31 cellular contexts compared by ENCODE assay signal in genomic region chr18:23400918-23401317, GRCh38. TPM values are rescaled to one million over a fixed set of nuclear protein-coding genes. Genes with fewer than 3 reads are reported as not detected.
DNase-seq lines count a peak whose midpoint lies in the region; ATAC-seq, FAIRE-seq and TF ChIP-seq lines count a peak whose summit lies in the region.
"Had no signal": no experiment of that assay in that cellular context is flagged by ENCODE, and none has a peak within 500 bp of the region (broad histone marks: within the 10 kb centered on the region; RNA-seq: fewer than 3 reads in every experiment).

No MANE protein-coding gene starts in this region.

- peaks cover 11% of the 10 kb centered on the region for H3K36me3 Mint-ChIP-seq in endothelial cell (ENCODE audit: low read depth, unreplicated experiment)
- H3K36me3 Mint-ChIP-seq in neural progenitor cell: peaks cover 9% of the 10 kb centered on the region

- H3K4me3 Mint-ChIP-seq in endothelial cell (ENCODE audit: unreplicated experiment) (no peak overlapping the region), neural progenitor cell (no peak overlapping the region)
- H3K4me3 Mint-ChIP-seq: activated CD4-positive, alpha-beta T cell treated with anti-CD3 and anti-CD28 coated beads for 36 hours; activated CD8-positive, alpha-beta T cell treated with anti-CD3 and anti-CD28 coated beads for 36 hours; activated T-helper 1 cell treated with anti-CD3 and anti-CD28 coated beads, Interleukin-12 subunit alpha, Interleukin-12 subunit beta, Interleukin-2, Interleukin-4 antibody, amounts not matched to agents 30 ng/mL and 10 ng/mL and 1 ng/mL, durations not matched to agents 14 hours and 24 hours and 36 hours; brain; CD8-positive, alpha-beta T cell; T-helper 2 cell treated with Interferon-gamma antibody and Interleukin-4, amounts not matched to agents 5 μg/mL and 100 μg/mL, for 36 hours had no signal

- TF ChIP-seq POLR2A in HepG2 (IDR thresholded peaks at IDR 0.05; ENCODE audit: insufficient read depth in 1 of 2, low read depth in 2 of 2, low read length in 2 of 2) (no peak), right lobe of liver (IDR thresholded peaks at IDR 0.05) (no peak)

- peaks cover 15% of the 10 kb centered on the region for H3K4me1 Mint-ChIP-seq in endothelial cell (ENCODE audit: unreplicated experiment)
- peaks cover 35% of the 10 kb centered on the region for H3K4me1 Mint-ChIP-seq in neural progenitor cell

- peaks cover 8% of the 10 kb centered on the region for H3K27me3 Mint-ChIP-seq in endothelial cell (ENCODE audit: unreplicated experiment)
- peaks cover 2% of the 10 kb centered on the region for H3K27me3 Mint-ChIP-seq in neural progenitor cell (ENCODE audit: insufficient read depth, low read depth)
- H3K27me3 Mint-ChIP-seq: activated CD4-positive, alpha-beta T cell treated with anti-CD3 and anti-CD28 coated beads for 36 hours; activated CD8-positive, alpha-beta T cell treated with anti-CD3 and anti-CD28 coated beads for 36 hours; brain had no signal

- POLR2A ChIA-PET in HepG2 (lab: Yijun Ruan, JAX): interaction anchor here (1.2 to 1.5 kb wide), 2 partner anchors 15 to 260 kb away, joined by 4 to 9 read pairs; no protein-coding TSS in a partner anchor

- no peak for DNase-seq in HepG2 (ENCODE audit: low spot score)
- DNase-seq in right lobe of liver: no peak
- DNase-seq in endothelial cell (ENCODE audit: low spot score): no peak
- no peak for DNase-seq in neural progenitor cell (ENCODE audit: low spot score)
- DNase-seq in NCI-H82 (lab: John Stamatoyannopoulos, UW): no peak
- DNase-seq in retina: no peak
- DNase-seq in ascending aorta (ENCODE audit: low spot score in 2 of 2): no peak
- DNase-seq: 8988T; activated CD4-positive, alpha-beta T cell treated with anti-CD3 and anti-CD28 coated beads for 36 hours; activated CD8-positive, alpha-beta memory T cell treated with anti-CD3 and anti-CD28 coated beads, Interleukin-2, amount 50 U/mL, for 48 hours; activated CD8-positive, alpha-beta T cell treated with anti-CD3 and anti-CD28 coated beads for 36 hours; activated naive CD4-positive, alpha-beta T cell treated with Interleukin-2 at 50 U/mL for 16 hours; CD8-positive, alpha-beta T cell; cerebellar nuclear complex; Karpas-422; mammary epithelial cell; NCI-H1930; NCI-H526; psoas muscle; SHP77; stimulated activated CD4-positive, alpha-beta T cell treated with anti-CD3 and anti-CD28 coated beads, Interleukin-15, amount 100 ng/mL, for 24 hours; stimulated activated CD4-positive, alpha-beta T cell treated with anti-CD3 and anti-CD28 coated beads, Interleukin-4, amount 100 ng/mL, for 4 hours; trophoblast cell had no signal

- CTCF ChIA-PET in HepG2 (lab: Yijun Ruan, JAX; ENCODE audit: low intra/inter-chr PET ratio, low total read pairs): no interaction called here

- BruUV-seq in HepG2 (replicated peaks; lab: Mats Ljungman, UMichigan): no TSS peak

- no peak overlapping the region for H3K9ac ChIP-seq in HepG2 (ENCODE audit: insufficient read depth, low read depth, low read length)
- no peak overlapping the region for H3K9ac ChIP-seq in neural progenitor cell

- no peak for TF ChIP-seq RAD21 in HepG2 (CRISPR knock-in tag; IDR thresholded peaks at IDR 0.05)

- FAIRE-seq in HepG2 (lab: Jason Lieb, UNC): no peak
- FAIRE-seq: GM18507 had no signal

- WGBS in HepG2 (ENCODE audit: low lambda C conversion rate): 97% methylated on average over 3 of the region's 3 CpGs
- WGBS in right lobe of liver (ENCODE audit: insufficient coverage, low coverage, low lambda C conversion rate, missing lambda C conversion rate): 63% methylated on average over 3 of the region's 3 CpGs

- no peak overlapping the region for H3K4me2 ChIP-seq in HepG2 (ENCODE audit: low read depth, low read length)
- H3K4me2 ChIP-seq in neural progenitor cell: peak overlapping the region; percentile 11

- intact Hi-C loops in HepG2 (cut with micrococcal nuclease; ENCODE audit: unreplicated experiment): loop anchor here (10.0 kb wide), 1 partner anchor 466 kb away; the partner anchor contains the start of gene RBBP8
- intact Hi-C loops in right lobe of liver (cut with DNase I): no loop called here
- intact Hi-C loops in ascending aorta (cut with DNase I): no loop called here

- no peaks in the 10 kb centered on the region for H3K9me3 Mint-ChIP-seq in endothelial cell (ENCODE audit: unreplicated experiment)
- peaks cover 15% of the 10 kb centered on the region for H3K9me3 Mint-ChIP-seq in neural progenitor cell
- H3K9me3 Mint-ChIP-seq: activated CD8-positive, alpha-beta T cell treated with anti-CD3 and anti-CD28 coated beads for 36 hours; activated T-helper 1 cell treated with anti-CD3 and anti-CD28 coated beads, Interleukin-12 subunit alpha, Interleukin-12 subunit beta, Interleukin-2, Interleukin-4 antibody, amounts not matched to agents 30 ng/mL and 10 ng/mL and 1 ng/mL, durations not matched to agents 14 hours and 24 hours and 36 hours; T-helper 2 cell treated with Interferon-gamma antibody and Interleukin-4, amounts not matched to agents 5 μg/mL and 100 μg/mL, for 36 hours had no signal

- no peaks in the 10 kb centered on the region for H3K27me3 ChIP-seq in HepG2 (ENCODE audit: control insufficient read depth in 1 of 2, insufficient read depth in 2 of 2, low read length in 2 of 2)
- H3K27me3 ChIP-seq in right lobe of liver: no peaks in the 10 kb centered on the region
- no peaks in the 10 kb centered on the region for H3K27me3 ChIP-seq in neural progenitor cell
- H3K27me3 ChIP-seq in ascending aorta: no peaks in the 10 kb centered on the region
- H3K27me3 ChIP-seq: adrenal gland, neutrophil had no signal

- H3F3A ChIP-seq in neural progenitor cell (ENCODE audit: low read depth): peaks cover 16% of the 10 kb centered on the region

- no peaks in the 10 kb centered on the region for H3K9me3 ChIP-seq in HepG2 (ENCODE audit: low read length)
- no peaks in the 10 kb centered on the region for H3K9me3 ChIP-seq in right lobe of liver
- no peaks in the 10 kb centered on the region for H3K9me3 ChIP-seq in neural progenitor cell (ENCODE audit: low read depth)
- no peaks in the 10 kb centered on the region for H3K9me3 ChIP-seq in ascending aorta
- H3K9me3 ChIP-seq: adrenal gland, neutrophil, psoas muscle had no signal

- H2AFZ ChIP-seq in HepG2 (ENCODE audit: low read length) (no peak overlapping the region), neural progenitor cell (replicated peaks) (no peak overlapping the region)

- H3K4me1 ChIP-seq in HepG2 (ENCODE audit: insufficient read depth, low read length) (peaks cover 39% of the 10 kb centered on the region), right lobe of liver (peaks cover 0 to 16% (median 0%) of the 10 kb centered on the region in 4 donors), neural progenitor cell (peaks cover 33% of the 10 kb centered on the region), ascending aorta (peaks cover 0 to 3% of the 10 kb centered on the region in 2 donors)
- H3K4me1 ChIP-seq: psoas muscle had no signal

- ATAC-seq in HepG2 (no peak), right lobe of liver (no peak), GM18858 (IDR thresholded peaks at IDR 0.05; ENCODE audit: unreplicated experiment) (no peak)
- ATAC-seq: activated CD4-positive, alpha-beta T cell treated with anti-CD3 and anti-CD28 coated beads for 36 hours; activated CD8-positive, alpha-beta T cell treated with anti-CD3 and anti-CD28 coated beads for 36 hours; CD8-positive, alpha-beta T cell; psoas muscle had no signal

- H3K36me3 ChIP-seq in HepG2 (replicated peaks in 1 of 2; ENCODE audit: control insufficient read depth in 1 of 2, insufficient read depth in 2 of 2, low read length in 2 of 2): no peaks in the 10 kb centered on the region
- no peaks in the 10 kb centered on the region for H3K36me3 ChIP-seq in right lobe of liver
- H3K36me3 ChIP-seq in neural progenitor cell: no peaks in the 10 kb centered on the region
- no peaks in the 10 kb centered on the region for H3K36me3 ChIP-seq in ascending aorta
- H3K36me3 ChIP-seq: adrenal gland, neutrophil had no signal

- H3K27ac Mint-ChIP-seq in endothelial cell (ENCODE audit: unreplicated experiment) (peak overlapping the region; percentile 94), neural progenitor cell (peak overlapping the region; percentile 93)
- H3K27ac Mint-ChIP-seq: activated CD4-positive, alpha-beta T cell treated with anti-CD3 and anti-CD28 coated beads for 36 hours; activated CD8-positive, alpha-beta T cell treated with anti-CD3 and anti-CD28 coated beads for 36 hours; activated T-helper 1 cell treated with anti-CD3 and anti-CD28 coated beads, Interleukin-12 subunit alpha, Interleukin-12 subunit beta, Interleukin-2, Interleukin-4 antibody, amounts not matched to agents 30 ng/mL and 10 ng/mL and 1 ng/mL, durations not matched to agents 14 hours and 24 hours and 36 hours; CD8-positive, alpha-beta T cell; T-helper 2 cell treated with Interferon-gamma antibody and Interleukin-4, amounts not matched to agents 5 μg/mL and 100 μg/mL, for 36 hours had no signal

- no peaks in the 10 kb centered on the region for H4K20me1 ChIP-seq in HepG2 (ENCODE audit: insufficient read depth, low read length)
- no peaks in the 10 kb centered on the region for H4K20me1 ChIP-seq in neural progenitor cell (ENCODE audit: low read depth)

- in situ Hi-C loops in HepG2 (cut with HindIII; ENCODE audit: extremely low pct_ligation_motif_present, low pct_unique_long_range_greater_than_20kb): loop anchor here (10.0 to 25.0 kb wide), 2 partner anchors 326 to 589 kb away; no protein-coding TSS in a partner anchor

- H3K4me3 ChIP-seq in HepG2 (replicated peaks in 1 of 3; ENCODE audit: insufficient read depth in 1 of 3, low read depth in 2 of 3, low read length in 3 of 3) (no peak overlapping the region), right lobe of liver (no peak overlapping the region), neural progenitor cell (no peak overlapping the region), ascending aorta (no peak overlapping the region)
- H3K4me3 ChIP-seq: adrenal gland, psoas muscle had no signal

- H3K79me2 ChIP-seq in HepG2 (ENCODE audit: insufficient read depth, low read length): peaks cover 3% of the 10 kb centered on the region
- H3K79me2 ChIP-seq in neural progenitor cell (ENCODE audit: low read depth): no peaks in the 10 kb centered on the region

- TF ChIP-seq EP300 in HepG2 (IDR thresholded peaks at IDR 0.05; ENCODE audit: low read depth in 2 of 2, low read length in 2 of 2) (no peak), HepG2 (CRISPR knock-in tag; IDR thresholded peaks at IDR 0.05; ENCODE audit: borderline replicate concordance) (no peak)

- H3K27ac ChIP-seq in HepG2 (ENCODE audit: extremely low read length, insufficient read depth, low read length): peak overlapping the region; percentile 83
- peak overlapping the region in 1 of 3 donors; percentile 41 for H3K27ac ChIP-seq in right lobe of liver
- no peak overlapping the region for H3K27ac ChIP-seq in neural progenitor cell
- no peak overlapping the region for H3K27ac ChIP-seq in ascending aorta
- H3K27ac ChIP-seq: HL-60, neutrophil, psoas muscle had no signal

- TF ChIP-seq CTCF in HepG2 (CRISPR knock-in tag; IDR thresholded peaks at IDR 0.05) (no peak), right lobe of liver (IDR thresholded peaks at IDR 0.05) (no peak), endothelial cell (IDR thresholded peaks at IDR 0.05; ENCODE audit: unreplicated experiment) (no peak), neural progenitor cell (IDR thresholded peaks at IDR 0.05) (no peak), ascending aorta (IDR thresholded peaks at IDR 0.05) (no peak)

RNA-seq across cellular contexts. Expression of gene RIOK3, which starts 52.2 kb away (rescaled TPM):
- total RNA-seq in HepG2 (2016; rRNA removed; fragmentation: Illumina TruSeq; extraction: Trizol) (36.0 and 39.6 TPM in 2 replicates), right lobe of liver (10 to 100 TPM; 41.3 to 59.5 (median 50.4) TPM), endothelial cell (ENCODE audit: unreplicated experiment) (69.7 TPM), neural progenitor cell (ENCODE audit: low replicate concordance) (48.0 and 77.5 TPM in 2 replicates), ascending aorta (9.3 TPM)
- 6.9 and 9.8 TPM in 2 replicates for total RNA-seq in HepG2 (2016; cell fraction: cytosol; rRNA removed; fragmentation: Illumina TruSeq; extraction: Trizol; ENCODE audit: low read depth)
- 32.9 and 46.7 TPM in 2 replicates for total RNA-seq in HepG2 (2016; cell fraction: insoluble cytoplasmic fraction; rRNA removed; fragmentation: Illumina TruSeq; extraction: Trizol)
- 21.9 and 25.6 TPM in 2 replicates for total RNA-seq in HepG2 (2016; cell fraction: membrane; rRNA removed; fragmentation: Illumina TruSeq; extraction: Trizol)
- total RNA-seq in HepG2 (2016; cell fraction: nucleus; rRNA removed; fragmentation: Illumina TruSeq; extraction: Trizol): 19.5 and 24.2 TPM in 2 replicates
- polyA plus RNA-seq in HepG2 (2011; rRNA removed): 23.6 and 26.7 TPM in 2 replicates
- 15.6 and 17.2 TPM in 2 replicates for polyA plus RNA-seq in HepG2 (2011; cell fraction: cytosol; rRNA removed)
- 26.4 and 26.9 TPM in 2 replicates for polyA plus RNA-seq in HepG2 (2011; cell fraction: nucleus; rRNA removed)
- polyA plus RNA-seq in HepG2 (2012): 41.9 and 63.6 TPM in 2 replicates
- polyA plus RNA-seq in HepG2 (2016; cell fraction: cytosol; fragmentation: Illumina TruSeq; extraction: Trizol; ENCODE audit: low read depth): 5.8 and 6.0 TPM in 2 replicates
- polyA plus RNA-seq in HepG2 (2016; cell fraction: insoluble cytoplasmic fraction; fragmentation: Illumina TruSeq; extraction: Trizol; ENCODE audit: low read depth): 25.1 and 25.8 TPM in 2 replicates
- 11.3 and 11.7 TPM in 2 replicates for polyA plus RNA-seq in HepG2 (2016; cell fraction: membrane; fragmentation: Illumina TruSeq; extraction: Trizol; ENCODE audit: low read depth)
- 29.2 and 33.3 TPM in 2 replicates for polyA plus RNA-seq in HepG2 (2016; cell fraction: nucleus; fragmentation: Illumina TruSeq; extraction: Trizol; ENCODE audit: insufficient read depth, low read depth)
- 14.2 and 29.8 TPM in 2 replicates for polyA minus RNA-seq in HepG2 (2011; rRNA and poly(A)+ RNA removed; ENCODE audit: low replicate concordance)
- 44.8 and 47.5 TPM in 2 replicates for polyA minus RNA-seq in HepG2 (2011; cell fraction: cytosol; rRNA and poly(A)+ RNA removed)
- 35.3 and 56.2 TPM in 2 replicates for polyA minus RNA-seq in HepG2 (2011; cell fraction: nucleus; rRNA and poly(A)+ RNA removed)
